1 cellular context compared by ENCODE assay signal in genomic region chr1:1511533-1512285, GRCh38.
TF ChIP-seq lines count a peak whose summit lies in the region.

Gene ATAD3A (plus strand): TSS chr1:1512162. CDS start chr1:1512269, 107 bp downstream.

TF ChIP-seq in HEK293, 187 proteins besides CTCF, POLR2A, EP300 and RAD21 (continued from another document and continues in another):
- TF ChIP-seq PRDM6 (tag by site-specific recombination; IDR thresholded peaks at IDR 0.05) (no peak), ZNF140 (tag by site-specific recombination; IDR thresholded peaks at IDR 0.05) (no peak), MZF1 (tag by site-specific recombination; IDR thresholded peaks at IDR 0.05; ENCODE audit: borderline replicate concordance) (no peak), ZNF221 (tag by site-specific recombination; IDR thresholded peaks at IDR 0.05; ENCODE audit: borderline replicate concordance) (no peak), ZNF624 (tag by site-specific recombination; IDR thresholded peaks at IDR 0.05) (no peak), ZNF174 (tag by site-specific recombination; IDR thresholded peaks at IDR 0.05) (no peak), ZBTB6 (tag by site-specific recombination; IDR thresholded peaks at IDR 0.05) (0 out of 2 replicates have a peak, but pooled peaks have one; percentile 37), ZNF530 (tag by site-specific recombination; IDR thresholded peaks at IDR 0.05; ENCODE audit: low read depth) (no peak), ZNF513 (tag by site-specific recombination; IDR thresholded peaks at IDR 0.05) (no peak), KLF9 (tag by site-specific recombination; IDR thresholded peaks at IDR 0.05; ENCODE audit: low read depth) (peak; percentile 85), ZNF132 (tag by site-specific recombination; IDR thresholded peaks at IDR 0.05; ENCODE audit: borderline replicate concordance) (no peak), ZNF366 (tag by site-specific recombination; conservative IDR thresholded peaks at IDR 0.05) (no peak), ZNF629 (tag by site-specific recombination; IDR thresholded peaks at IDR 0.05) (peak; percentile 99), ZBTB17 (tag by site-specific recombination; IDR thresholded peaks at IDR 0.05) (peak; percentile 99), ZSCAN4 (tag by site-specific recombination; IDR thresholded peaks at IDR 0.05) (0 out of 2 replicates have a peak, but pooled peaks have one; percentile 34), ZBTB7A (tag by site-specific recombination; IDR thresholded peaks at IDR 0.05; ENCODE audit: low read depth) (peak; percentile 98), ZNF146 (tag by site-specific recombination; IDR thresholded peaks at IDR 0.05) (no peak), IKZF3 (tag by site-specific recombination; IDR thresholded peaks at IDR 0.05) (peak; percentile 98), ZNF600 (tag by site-specific recombination; IDR thresholded peaks at IDR 0.05) (peak; percentile 95), ZNF16 (tag by site-specific recombination; IDR thresholded peaks at IDR 0.05; ENCODE audit: low read depth) (peak; percentile 68; the same call in 1 of the 2 replicates), INSM2 (tag by site-specific recombination; IDR thresholded peaks at IDR 0.05) (peak; percentile 94), ZNF580 (tag by site-specific recombination; IDR thresholded peaks at IDR 0.05) (peak; percentile 75), ZFP69B (tag by site-specific recombination; IDR thresholded peaks at IDR 0.05) (peak; percentile 78), ZBTB10 (tag by site-specific recombination; IDR thresholded peaks at IDR 0.05) (peak; percentile 90), ZNF175 (tag by site-specific recombination; IDR thresholded peaks at IDR 0.05) (no peak), ZNF692 (tag by site-specific recombination; IDR thresholded peaks at IDR 0.05) (peak; percentile 88), ZNF394 (tag by site-specific recombination; IDR thresholded peaks at IDR 0.05; ENCODE audit: borderline replicate concordance) (peak; percentile 89; the same call in 1 of the 2 replicates), YY2 (tag by site-specific recombination; IDR thresholded peaks at IDR 0.05) (peak; percentile 41), ZNF335 (tag by site-specific recombination; conservative IDR thresholded peaks at IDR 0.05) (peak; percentile 95), ZNF423 (tag by site-specific recombination; IDR thresholded peaks at IDR 0.05) (peak; percentile 92), ZNF544 (tag by site-specific recombination; IDR thresholded peaks at IDR 0.05) (no peak), KLF16 (tag by site-specific recombination; IDR thresholded peaks at IDR 0.05) (peak; percentile 94; the same call in 1 of the 2 replicates), KLF10 (tag by site-specific recombination; IDR thresholded peaks at IDR 0.05) (peak; percentile 96), ZEB2 (tag by site-specific recombination; IDR thresholded peaks at IDR 0.05) (peak; percentile 98), ZNF449 (tag by site-specific recombination; IDR thresholded peaks at IDR 0.05) (0 out of 2 replicates have a peak, but pooled peaks have one; percentile 22), ZNF704 (tag by site-specific recombination; IDR thresholded peaks at IDR 0.05) (peak; percentile 68; the same call in 1 of the 2 replicates), PRDM10 (tag by site-specific recombination; IDR thresholded peaks at IDR 0.05) (peak; percentile 85), ZNF777 (tag by site-specific recombination; IDR thresholded peaks at IDR 0.05; ENCODE audit: borderline replicate concordance) (no peak), KLF1 (tag by site-specific recombination; IDR thresholded peaks at IDR 0.05) (peak; percentile 80), ZNF169 (tag by site-specific recombination; IDR thresholded peaks at IDR 0.05) (no peak), BCL6B (tag by site-specific recombination; IDR thresholded peaks at IDR 0.05) (no peak)
